Comparison of ENCODE assay signal across 1 cellular context in the genomic region with DNA sequence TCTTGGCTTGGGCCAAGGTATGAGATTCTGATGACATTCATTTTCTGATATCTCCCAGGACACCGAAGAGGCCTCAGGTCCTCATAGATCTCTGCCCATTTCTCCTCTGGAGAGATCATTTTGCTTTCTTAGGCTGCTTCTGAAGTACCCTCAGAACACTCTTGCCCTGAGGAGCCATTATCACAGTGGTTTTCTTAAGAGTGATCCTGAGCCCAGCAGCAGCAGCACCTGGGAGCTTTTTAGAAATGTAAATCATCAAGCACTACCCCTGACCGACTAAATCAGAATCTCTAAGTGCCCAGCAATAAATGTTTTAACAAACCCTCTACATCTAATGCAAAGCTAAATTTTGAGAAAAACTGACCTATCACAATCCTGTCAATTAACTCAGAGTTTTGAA.
TF ChIP-seq lines count a peak whose summit lies in the region.

No MANE protein-coding gene starts in this region.

TF ChIP-seq in H1, 55 proteins besides CTCF, POLR2A, EP300 and RAD21:
- TF ChIP-seq SP1 (IDR thresholded peaks at IDR 0.05; ENCODE audit: low read depth, low read length) (no peak), CEBPB (IDR thresholded peaks at IDR 0.05; ENCODE audit: low read depth, low read length) (peak; percentile 21; the same call in 1 of the 2 replicates), KDM5A (IDR thresholded peaks at IDR 0.05; ENCODE audit: low read length) (no peak), TCF12 (IDR thresholded peaks at IDR 0.05; ENCODE audit: low read depth, low read length) (0 out of 2 replicates have a peak, but pooled peaks have one; percentile 7)
